9 cellular contexts compared by ENCODE assay signal in the genomic region with DNA sequence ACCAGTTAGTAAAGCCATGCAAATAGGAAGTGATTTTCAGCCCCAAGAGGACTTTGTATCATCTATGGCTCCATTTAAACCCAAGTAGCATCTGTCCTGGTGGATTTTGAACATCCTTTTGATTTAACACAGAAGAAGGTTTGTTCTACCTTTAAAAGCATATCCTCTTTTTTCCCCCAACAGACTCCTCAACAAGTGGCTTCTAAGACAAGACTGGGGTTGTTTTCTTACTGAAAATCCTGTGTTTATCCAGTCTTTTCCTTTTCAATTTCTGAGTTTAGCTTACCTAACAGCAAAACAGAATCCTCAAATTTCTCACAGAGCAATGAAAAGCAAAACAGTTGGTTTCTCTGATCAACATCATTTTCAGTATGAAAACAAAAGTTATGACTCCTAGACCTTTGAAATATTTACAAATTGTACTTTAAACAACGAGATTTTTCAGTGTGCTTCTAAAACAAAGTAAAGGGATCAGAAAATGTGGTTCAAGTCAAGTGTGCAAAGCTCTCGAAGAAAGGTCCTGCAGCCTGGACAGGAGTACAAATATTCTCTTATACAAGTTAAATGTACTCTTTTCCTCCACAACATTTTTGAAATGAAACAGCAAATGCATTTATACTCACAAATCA. TPM values are rescaled to one million over a fixed set of nuclear protein-coding genes. Genes with fewer than 3 reads are reported as not detected.
DNase-seq lines count a peak whose midpoint lies in the region; ATAC-seq and TF ChIP-seq lines count a peak whose summit lies in the region.
"Had no signal": no experiment of that assay in that cellular context is flagged by ENCODE, and none has a peak within 500 bp of the region (broad histone marks: within the 10 kb centered on the region; RNA-seq: fewer than 3 reads in every experiment).

No MANE protein-coding gene starts in this region.

- no peak for TF ChIP-seq CTCF in HEK293 (tag by site-specific recombination; IDR thresholded peaks at IDR 0.05)
- TF ChIP-seq CTCF in fibroblast of villous mesenchyme (IDR thresholded peaks at IDR 0.05; ENCODE audit: insufficient read depth, low read depth, low read length): no peak
- no peak for TF ChIP-seq CTCF in gastrocnemius medialis (IDR thresholded peaks at IDR 0.05 in 4 of 5, conservative IDR thresholded peaks at IDR 0.05 in 1 of 5)

- no peak overlapping the region for H3K27ac ChIP-seq in HEK293 (ENCODE audit: extremely low read depth, low read depth, low read length)
- no peak overlapping the region for H3K27ac ChIP-seq in gastrocnemius medialis

- intact Hi-C loops in activated CD4-positive, alpha-beta memory T cell treated with anti-CD3 and anti-CD28 coated beads for 36 hours (cut with micrococcal nuclease): no loop called here
- intact Hi-C loops in gastrocnemius medialis (cut with DNase I; ENCODE audit: low total_unique reads): no loop called here

- no peak for TF ChIP-seq POLR2A in gastrocnemius medialis (IDR thresholded peaks at IDR 0.05)

- POLR2A ChIA-PET in HEK293 (lab: Yijun Ruan, JAX): no interaction called here
- POLR2A ChIA-PET in activated CD4-positive, alpha-beta memory T cell treated with anti-CD3 and anti-CD28 coated beads for 36 hours (lab: Charles Lee): interaction anchor here (1.2 to 5.4 kb wide), 3 partner anchors 8 to 517 kb away, joined by 3 to 88 read pairs (median 15); partner anchors contain the start of gene KRR1

- peak overlapping the region; percentile 96 for H3K4me3 Mint-ChIP-seq in activated CD4-positive, alpha-beta memory T cell treated with anti-CD3 and anti-CD28 coated beads for 36 hours

- peaks cover 51% of the 10 kb centered on the region for H3K4me1 Mint-ChIP-seq in activated CD4-positive, alpha-beta memory T cell treated with anti-CD3 and anti-CD28 coated beads for 36 hours (ENCODE audit: low read depth)

- H3K36me3 ChIP-seq in HEK293 (ENCODE audit: control insufficient read depth in 2 of 2, insufficient read depth in 1 of 2, low read length in 2 of 2): no peaks in the 10 kb centered on the region
- no peaks in the 10 kb centered on the region for H3K36me3 ChIP-seq in gastrocnemius medialis

- H3K27me3 Mint-ChIP-seq in activated CD4-positive, alpha-beta memory T cell treated with anti-CD3 and anti-CD28 coated beads for 36 hours: no peaks in the 10 kb centered on the region

- ATAC-seq in gastrocnemius medialis: no peak

- H3K9me3 ChIP-seq in HEK293 (ENCODE audit: control insufficient read depth, insufficient read depth, low read depth, low read length) (no peaks in the 10 kb centered on the region), gastrocnemius medialis (no peaks in the 10 kb centered on the region)

- peaks cover 24% of the 10 kb centered on the region for H3K36me3 Mint-ChIP-seq in activated CD4-positive, alpha-beta memory T cell treated with anti-CD3 and anti-CD28 coated beads for 36 hours

- H3K4me1 ChIP-seq in HEK293 (ENCODE audit: control insufficient read depth, insufficient read depth, low read length): no peaks in the 10 kb centered on the region; the same call in 1 of the 2 replicates
- H3K4me1 ChIP-seq in gastrocnemius medialis: peaks cover 6 to 20% of the 10 kb centered on the region in 2 donors

- CTCF ChIA-PET in HEK293 (lab: Yijun Ruan, JAX): interaction anchor here (0.6 to 5.0 kb wide), 4 partner anchors 15 to 502 kb away, joined by 3 to 43 read pairs (median 4); no protein-coding TSS in a partner anchor
- CTCF ChIA-PET in activated CD4-positive, alpha-beta memory T cell treated with anti-CD3 and anti-CD28 coated beads for 36 hours (lab: Charles Lee): interaction anchor here (0.7 to 5.0 kb wide), 4 partner anchors 8 to 502 kb away, joined by 3 to 41 read pairs (median 3); no protein-coding TSS in a partner anchor

- peak overlapping the region; percentile 94 for H3K27ac Mint-ChIP-seq in activated CD4-positive, alpha-beta memory T cell treated with anti-CD3 and anti-CD28 coated beads for 36 hours

- H3K4me3 ChIP-seq in HEK293 (ENCODE audit: low read depth, low read length): no peak overlapping the region; the same call in 1 of the 2 replicates
- peak overlapping the region; percentile 98 for H3K4me3 ChIP-seq in fibroblast of villous mesenchyme (ENCODE audit: low read depth, low read length)
- H3K4me3 ChIP-seq in gastrocnemius medialis: peak overlapping the region in 3 of 4 donors; percentile 77 to 86 (median 84)

- H3K9me3 Mint-ChIP-seq in activated CD4-positive, alpha-beta memory T cell treated with anti-CD3 and anti-CD28 coated beads for 36 hours: no peaks in the 10 kb centered on the region

- no peak for DNase-seq in activated CD4-positive, alpha-beta memory T cell treated with anti-CD3 and anti-CD28 coated beads for 36 hours
- DNase-seq in fibroblast of villous mesenchyme (ENCODE audit: low read depth) (peak; percentile 50), gastrocnemius medialis (no peak), iPS-NIHi7 (ENCODE audit: extremely low spot score) (no peak), DMS153 (lab: John Stamatoyannopoulos, UW) (no peak), midbrain (lab: John Stamatoyannopoulos, UW) (no peak), mesenteric fat pad (ENCODE audit: low spot score) (no peak)
- DNase-seq: NCI-H774 had no signal

- peaks cover 0 to 40% (median 22%) of the 10 kb centered on the region in 3 donors for H3K27me3 ChIP-seq in gastrocnemius medialis

- in situ Hi-C loops in gastrocnemius medialis (cut with MboI; ENCODE audit: low sequenced_read_pairs in 4 of 4): loop anchor here in 3 of 4 donors (10.0 to 25.0 kb wide), 3 partner anchors 491 to 641 kb away; partner anchors contain the start of gene GLIPR1L2 (in 1 of the 3)

TF ChIP-seq in HEK293, 187 proteins besides CTCF, POLR2A, EP300 and RAD21:
- TF ChIP-seq ZNF530 (tag by site-specific recombination; IDR thresholded peaks at IDR 0.05; ENCODE audit: low read depth) (no peak), GLIS1 (tag by site-specific recombination; IDR thresholded peaks at IDR 0.05) (no peak), SALL2 (tag by site-specific recombination; IDR thresholded peaks at IDR 0.05; ENCODE audit: borderline replicate concordance) (no peak), MEIS1 (CRISPR knock-in tag; IDR thresholded peaks at IDR 0.05; ENCODE audit: borderline replicate concordance) (no peak), SCRT2 (tag by site-specific recombination; IDR thresholded peaks at IDR 0.05) (0 out of 2 replicates have a peak, but pooled peaks have one; percentile 25)

RNA-seq across cellular contexts. Expression of gene PHLDA1, which starts 2.8 kb away (rescaled TPM):
- 10 to 100 TPM; 23.8 to 24.4 TPM for total RNA-seq in activated CD4-positive, alpha-beta memory T cell treated with anti-CD3 and anti-CD28 coated beads for 36 hours
- total RNA-seq in fibroblast of villous mesenchyme: 68.3 and 70.4 TPM in 2 replicates
- 10 to 100 TPM in 2 of 4 donors, 1 to 10 TPM in 2; 2.4 to 32.7 (median 7.9) TPM for total RNA-seq in gastrocnemius medialis
- total RNA-seq in mesenteric fat pad: 45.7 TPM

RNA-seq across cellular contexts. Expression of gene NAP1L1, which starts 55.7 kb away (rescaled TPM):
- total RNA-seq in activated CD4-positive, alpha-beta memory T cell treated with anti-CD3 and anti-CD28 coated beads for 36 hours: 100 to 1,000 TPM; 889 to 895 TPM
- total RNA-seq in fibroblast of villous mesenchyme: 188 and 233 TPM in 2 replicates
- 100 to 1,000 TPM; 336 to 660 (median 421) TPM for total RNA-seq in gastrocnemius medialis
- 435 TPM for total RNA-seq in mesenteric fat pad
